In genomic region chr5:56279979-56280378, GRCh38 we compare ENCODE assay signal across 13 cellular contexts. TPM values are rescaled to one million over a fixed set of nuclear protein-coding genes. Genes with fewer than 3 reads are reported as not detected.
A peak's percentile ranks its signal among the peaks of the same experiment; 100 is the strongest.
DNase-seq lines count a peak whose midpoint lies in the region; ATAC-seq and TF ChIP-seq lines count a peak whose summit lies in the region.
"Had no signal": no experiment of that assay in that cellular context is flagged by ENCODE, and none has a peak within 500 bp of the region (broad histone marks: within the 10 kb centered on the region; RNA-seq: fewer than 3 reads in every experiment).

No MANE protein-coding gene starts in this region.

- H3K9me2 ChIP-seq in GM23338 (ENCODE audit: insufficient read depth): 0 out of 2 replicates have a peak, but pooled peaks cover 5% of the 10 kb centered on the region

- no peaks in the 10 kb centered on the region for H3K4me1 ChIP-seq in GM23338 (ENCODE audit: insufficient read depth)
- H3K4me1 ChIP-seq: Peyer's patch had no signal

- peak overlapping the region; percentile 83 for H3K27ac Mint-ChIP-seq in osteocyte (ENCODE audit: unreplicated experiment)
- H3K27ac Mint-ChIP-seq in GM23338: no peak overlapping the region
- H3K27ac Mint-ChIP-seq: activated B cell treated with CpG ODN at 0.5 μM for 24 hours had no signal

- no peaks in the 10 kb centered on the region for H3K36me3 Mint-ChIP-seq in osteocyte (ENCODE audit: unreplicated experiment)
- no peaks in the 10 kb centered on the region for H3K36me3 Mint-ChIP-seq in GM23338 (ENCODE audit: low read depth)

- no peaks in the 10 kb centered on the region for H3F3A ChIP-seq in GM23338 (replicated peaks; ENCODE audit: low read depth)

- H3K9me3 Mint-ChIP-seq in osteocyte (ENCODE audit: unreplicated experiment) (no peaks in the 10 kb centered on the region), GM23338 (no peaks in the 10 kb centered on the region; the same call in 2 of the 3 replicates)
- H3K9me3 Mint-ChIP-seq: activated B cell treated with CpG ODN at 0.5 μM for 24 hours had no signal

- no peaks in the 10 kb centered on the region for H3K79me2 ChIP-seq in GM23338 (replicated peaks; ENCODE audit: insufficient read depth)

- H4K20me1 ChIP-seq in GM23338 (replicated peaks; ENCODE audit: insufficient read depth): no peaks in the 10 kb centered on the region

- no peaks in the 10 kb centered on the region for H3K27me3 ChIP-seq in GM23338 (ENCODE audit: insufficient read depth)
- H3K27me3 ChIP-seq: Peyer's patch had no signal

- H3K4me2 ChIP-seq in GM23338: no peak overlapping the region

- H3K4me3 Mint-ChIP-seq in osteocyte (ENCODE audit: unreplicated experiment) (no peak overlapping the region), GM23338 (no peak overlapping the region)
- H3K4me3 Mint-ChIP-seq: activated B cell treated with CpG ODN at 0.5 μM for 24 hours had no signal

- no peaks in the 10 kb centered on the region for H3K36me3 ChIP-seq in GM23338 (ENCODE audit: insufficient read depth)
- H3K36me3 ChIP-seq: Peyer's patch had no signal

- intact Hi-C loops in posterior vena cava (cut with DNase I): no loop called here

- TF ChIP-seq CTCF in fibroblast of mammary gland (conservative IDR thresholded peaks at IDR 0.05; ENCODE audit: control insufficient read depth, insufficient read depth, low read depth, low read length) (no peak), osteocyte (IDR thresholded peaks at IDR 0.05) (no peak), GM20000 (IDR thresholded peaks at IDR 0.05; ENCODE audit: extremely low read depth, missing control alignments) (no peak), GM23338 (conservative IDR thresholded peaks at IDR 0.05; ENCODE audit: low read depth in 2 of 2) (no peak)

- no peak for ATAC-seq in GM23338

- H3K4me3 ChIP-seq in fibroblast of mammary gland (ENCODE audit: control insufficient read depth, low read depth, low read length): no peak overlapping the region
- H3K4me3 ChIP-seq in GM23338: no peak overlapping the region
- H3K4me3 ChIP-seq: Peyer's patch had no signal

- no peak overlapping the region for H2AFZ ChIP-seq in GM23338

- no peaks in the 10 kb centered on the region for H3K27me3 Mint-ChIP-seq in osteocyte (ENCODE audit: unreplicated experiment)
- peaks cover 2% of the 10 kb centered on the region for H3K27me3 Mint-ChIP-seq in GM23338 (ENCODE audit: insufficient read depth, low read depth, poor library complexity)
- H3K27me3 Mint-ChIP-seq: activated B cell treated with CpG ODN at 0.5 μM for 24 hours had no signal

- no peak overlapping the region for H3K27ac ChIP-seq in GM23338 (ENCODE audit: low read depth)
- H3K27ac ChIP-seq: HL-60, Peyer's patch had no signal

- H3K4me1 Mint-ChIP-seq in osteocyte (ENCODE audit: unreplicated experiment) (no peaks in the 10 kb centered on the region), GM23338 (peaks cover 4% of the 10 kb centered on the region; the same call in 1 of the 3 replicates)

- DNase-seq in EL (peak; percentile 97), RPMI7951 (ENCODE audit: low read depth) (peak; percentile 80), fibroblast of mammary gland (ENCODE audit: low read depth) (peak; percentile 54), osteocyte (ENCODE audit: extremely low spot score, unreplicated experiment) (no peak), GM20000 (ENCODE audit: low spot score) (no peak), GM23338 (ENCODE audit: low spot score) (no peak), posterior vena cava (ENCODE audit: low spot score) (no peak), NCI-H1105 (lab: John Stamatoyannopoulos, UW) (no peak)
- DNase-seq: activated B cell treated with CpG ODN at 0.5 μM for 24 hours, NCI-H187 treated with DMSO at 0.1 percent for 48 hours, nucleus accumbens, Peyer's patch had no signal

TF ChIP-seq in GM23338, 12 proteins besides CTCF, POLR2A, EP300 and RAD21:
- TF ChIP-seq JUNB (IDR thresholded peaks at IDR 0.05; ENCODE audit: unreplicated experiment): no peak
- no peak for TF ChIP-seq ETS1 (IDR thresholded peaks at IDR 0.05)
- TF ChIP-seq ZNF462 (CRISPR knock-in tag; IDR thresholded peaks at IDR 0.05): no peak
- TF ChIP-seq ZNF114 (CRISPR knock-in tag; IDR thresholded peaks at IDR 0.05): no peak
- TF ChIP-seq CREB1 (CRISPR knock-in tag; IDR thresholded peaks at IDR 0.05; ENCODE audit: low read depth): no peak
- TF ChIP-seq EZH2phosphoT487 (IDR thresholded peaks at IDR 0.05; ENCODE audit: unreplicated experiment): no peak
- TF ChIP-seq POLR2AphosphoS5 (IDR thresholded peaks at IDR 0.05; ENCODE audit: low read depth): no peak
- TF ChIP-seq ZNF331 (CRISPR knock-in tag; IDR thresholded peaks at IDR 0.05; ENCODE audit: low read depth): no peak
- no peak for TF ChIP-seq STAT1 (IDR thresholded peaks at IDR 0.05; ENCODE audit: unreplicated experiment)

RNA-seq across cellular contexts. Expression of gene ANKRD55, which starts 46.8 kb away (rescaled TPM):
- total RNA-seq in RPMI7951 (2014; rRNA removed; shearing (Covaris generic)): 0.24 and 0.49 TPM in 2 replicates
- total RNA-seq in osteocyte (not detected in 2 replicates), posterior vena cava (under 1 TPM; 0.14 to 0.79 TPM)
- not detected in 2 replicates for total RNA-seq in GM23338 (2014; rRNA removed; shearing (Covaris generic))
- not detected in 2 replicates for polyA plus RNA-seq in GM23338 (2016; fragmentation: Nextera tagmentation; extraction: Ambion mirVana)
- total RNA-seq: activated B cell treated with CpG ODN at 0.5 μM for 24 hours had no signal

Comparison
In these comparisons a context has a peak if more than half of its experiments do, and no peak if none do; other contexts are left out.
1. DNase-seq: peak in EL (single experiment), RPMI7951 (single experiment) and fibroblast of mammary gland (single experiment); none in osteocyte (single experiment), GM20000 (single experiment), GM23338 (single experiment), posterior vena cava (single experiment) and NCI-H1105 (single experiment).